ENCODE assay signal across 27 cellular contexts in the genomic region with DNA sequence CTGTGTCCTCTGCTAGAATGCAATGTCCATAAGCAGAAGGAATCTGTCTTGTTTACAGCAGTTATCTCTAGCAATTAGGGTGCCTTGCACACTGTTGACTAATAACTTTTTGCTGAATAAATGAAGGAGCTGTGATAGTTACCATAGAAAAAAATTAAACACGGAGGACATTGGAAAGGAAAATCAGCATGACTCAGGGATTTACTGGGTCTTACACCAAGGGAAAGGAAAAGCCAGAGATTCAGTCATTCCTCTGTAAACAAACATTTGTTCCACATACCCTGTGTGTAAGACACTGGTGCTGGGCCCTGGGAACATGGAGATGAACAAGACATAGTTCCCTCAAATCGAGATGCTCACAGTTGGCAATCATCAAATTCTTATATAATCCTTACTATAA.
DNase-seq lines count a peak whose midpoint lies in the region; ATAC-seq and TF ChIP-seq lines count a peak whose summit lies in the region.
"Had no signal": no experiment of that assay in that cellular context is flagged by ENCODE, and none has a peak within 500 bp of the region (broad histone marks: within the 10 kb centered on the region; RNA-seq: fewer than 3 reads in every experiment).

No MANE protein-coding gene starts in this region.

- POLR2A ChIA-PET in AG04450 (lab: Yijun Ruan, JAX), result no interaction called here

- H3K4me3 ChIP-seq in AG04450 (ENCODE audit: low read depth, low read length) (no peak overlapping the region), SJSA1 (no peak overlapping the region), fibroblast of villous mesenchyme (ENCODE audit: low read depth, low read length) (no peak overlapping the region)
- H3K4me3 ChIP-seq: cardiac muscle cell, gastroesophageal sphincter, ovary, right atrium auricular region, thoracic aorta had no signal

- no peak for ATAC-seq in HG02759 (IDR thresholded peaks at IDR 0.05; ENCODE audit: unreplicated experiment)
- ATAC-seq: gastroesophageal sphincter, natural killer cell, Panc1, SK-N-SH treated with all-trans-retinoic acid at 6 μM for 48 hours had no signal

- CTCF ChIA-PET in AG04450 (lab: Charles Lee), result no interaction called here

- H3K27ac ChIP-seq in AG04450 (ENCODE audit: low read depth, low read length), result no peak overlapping the region
- peak overlapping the region; percentile 69 for H3K27ac ChIP-seq in SJSA1
- H3K27ac ChIP-seq: cardiac muscle cell, gastroesophageal sphincter, ovary, right atrium auricular region, thoracic aorta had no signal

- no peaks in the 10 kb centered on the region for H3K36me3 ChIP-seq in SJSA1
- H3K36me3 ChIP-seq: cardiac muscle cell, gastroesophageal sphincter, ovary, right atrium auricular region, thoracic aorta had no signal

- no peak for TF ChIP-seq CTCF in AG04450 (IDR thresholded peaks at IDR 0.05; ENCODE audit: low read depth, low read length)
- TF ChIP-seq CTCF in fibroblast of villous mesenchyme (IDR thresholded peaks at IDR 0.05; ENCODE audit: insufficient read depth, low read depth, low read length), result no peak
- TF ChIP-seq CTCF in GM13976 (IDR thresholded peaks at IDR 0.05; ENCODE audit: borderline replicate concordance, control extremely low read depth, extremely low read depth, insufficient read depth, missing control alignments), result no peak
- TF ChIP-seq CTCF in GM10266 (IDR thresholded peaks at IDR 0.05; ENCODE audit: control insufficient read depth, insufficient read depth, low read depth, missing control alignments), result no peak

- H3K9me3 ChIP-seq in AG04450 (ENCODE audit: control insufficient read depth, insufficient read depth, low read length), result no peaks in the 10 kb centered on the region
- no peaks in the 10 kb centered on the region for H3K9me3 ChIP-seq in SJSA1 (replicated peaks)
- H3K9me3 ChIP-seq: gastroesophageal sphincter, ovary, right atrium auricular region, thoracic aorta had no signal

- no peaks in the 10 kb centered on the region for H3K27me3 ChIP-seq in AG04450 (ENCODE audit: control insufficient read depth, insufficient read depth, low read length)
- H3K27me3 ChIP-seq in SJSA1 (replicated peaks), result no peaks in the 10 kb centered on the region
- H3K27me3 ChIP-seq: cardiac muscle cell, gastroesophageal sphincter, ovary, right atrium auricular region had no signal

- in situ Hi-C loops in GM13976 (cut with MboI; ENCODE audit: low sequenced_read_pairs, unreplicated experiment), result no loop called here

- H3K4me1 ChIP-seq in SJSA1 (replicated peaks), result peaks cover 12% of the 10 kb centered on the region
- H3K4me1 ChIP-seq: gastroesophageal sphincter, right atrium auricular region had no signal

- DNase-seq in AG04450 (ENCODE audit: low read depth, low spot score) (peak; percentile 1), GM04503 (ENCODE audit: low read depth) (peak; percentile 73), SJSA1 (ENCODE audit: low read depth in 1 of 2, low spot score in 2 of 2) (peak in 1 of 2 experiments; percentile 48), fibroblast of villous mesenchyme (ENCODE audit: low read depth) (peak; percentile 29), GM13976 (ENCODE audit: low spot score) (no peak), GM10266 (ENCODE audit: extremely low spot score) (no peak), DMS114 treated with DMSO at 0.1 percent for 48 hours (lab: John Stamatoyannopoulos, UW; ENCODE audit: unreplicated experiment) (no peak)
- DNase-seq: ACHN; activated B cell treated with CpG ODN at 0.5 μM for 24 hours; activated CD4-positive, alpha-beta memory T cell treated with anti-CD3 and anti-CD28 coated beads for 36 hours; activated effector memory CD4-positive, alpha-beta T cell treated with anti-CD3 and anti-CD28 coated beads, Interleukin-2, amount 50 U/mL, for 16 hours; CD8-positive, alpha-beta memory T cell; dermis blood vessel endothelial cell; DND-41; KBM-7; natural killer cell; NCI-H1930; NCI-H2227 treated with DMSO at 0.1 percent for 48 hours; NCI-H774; ovary had no signal

Comparison
In these comparisons a context has a peak if more than half of its experiments do, and no peak if none do; other contexts are left out.
1. DNase-seq: peak in AG04450 (single experiment), GM04503 (single experiment) and fibroblast of villous mesenchyme (single experiment); none in GM13976 (single experiment), GM10266 (single experiment) and DMS114 treated with DMSO at 0.1 percent for 48 hours (single experiment).